Comparison of ENCODE assay signal across 9 cellular contexts in the genomic region with DNA sequence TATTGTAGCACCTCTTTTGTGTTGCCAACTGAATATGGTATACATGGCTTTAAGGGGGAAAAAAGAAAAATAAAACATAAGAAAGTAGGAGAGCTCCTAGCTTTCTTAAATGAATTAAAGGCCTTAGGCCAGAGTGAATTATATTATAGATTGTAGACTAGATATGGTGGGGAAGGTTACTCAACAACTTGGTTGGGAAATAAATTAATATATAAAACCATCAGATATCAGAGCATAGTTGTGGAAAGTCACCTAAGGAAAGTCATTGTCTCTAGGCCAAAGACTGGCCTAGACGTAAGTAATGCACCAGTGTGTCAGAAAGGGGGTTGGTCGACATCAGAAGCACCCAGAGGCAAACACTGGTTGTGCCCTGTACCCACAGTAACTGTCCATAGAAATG.
DNase-seq lines count a peak whose midpoint lies in the region; ATAC-seq and TF ChIP-seq lines count a peak whose summit lies in the region.
"Had no signal": no experiment of that assay in that cellular context is flagged by ENCODE, and none has a peak within 500 bp of the region (broad histone marks: within the 10 kb centered on the region; RNA-seq: fewer than 3 reads in every experiment).

No MANE protein-coding gene starts in this region.

- H3K27ac ChIP-seq in AG04450 (ENCODE audit: low read depth, low read length) = peak overlapping the region; percentile 94
- H3K27ac ChIP-seq in KOPT-K1 (ENCODE audit: low read depth, low read length, poor library complexity, severe bottlenecking) = peak overlapping the region; percentile 80
- peak overlapping the region; percentile 97 for H3K27ac ChIP-seq in brain microvascular endothelial cell

- in situ Hi-C loops in brain microvascular endothelial cell (cut with HindIII; ENCODE audit: low pct_ligation_motif_present, low sequenced_read_pairs) = no loop called here

- CTCF ChIA-PET in AG04450 (lab: Charles Lee) = interaction anchor here (0.6 kb wide), 1 partner anchor 267 kb away, joined by 4 read pairs; no protein-coding TSS in a partner anchor

- intact Hi-C loops in natural killer cell (cut with micrococcal nuclease) = loop anchor here (2.0 to 5.0 kb wide), 3 partner anchors 56 to 1556 kb away; a partner anchor contains a TSS

- H3K36me3 ChIP-seq in KOPT-K1 (ENCODE audit: insufficient read depth, low read length) = no peaks in the 10 kb centered on the region
- H3K36me3 ChIP-seq in brain microvascular endothelial cell (replicated peaks) = no peaks in the 10 kb centered on the region

- H3K9me3 ChIP-seq in AG04450 (ENCODE audit: control insufficient read depth, insufficient read depth, low read length) (no peaks in the 10 kb centered on the region), KOPT-K1 (ENCODE audit: insufficient read depth, low read length, poor library complexity, severe bottlenecking) (no peaks in the 10 kb centered on the region)

- peaks cover 76 to 79% of the 10 kb centered on the region in 2 donors for H3K4me1 Mint-ChIP-seq in natural killer cell

- H3K9me3 Mint-ChIP-seq in natural killer cell = no peaks in the 10 kb centered on the region

- no peak for DNase-seq in AG04450 (ENCODE audit: low read depth, low spot score)
- DNase-seq in brain microvascular endothelial cell = no peak
- no peak for DNase-seq in natural killer cell
- DNase-seq in NCI-H1048 (lab: John Stamatoyannopoulos, UW) = no peak
- DNase-seq in anterior cingulate cortex (lab: John Stamatoyannopoulos, UW) = no peak
- DNase-seq: NCI-H526 treated with DMSO at 0.1 percent for 48 hours had no signal

- H3K27ac Mint-ChIP-seq in natural killer cell = peak overlapping the region; percentile 89 to 97

- ATAC-seq in natural killer cell (no peak), HG02571 (IDR thresholded peaks at IDR 0.05; ENCODE audit: unreplicated experiment) (no peak), HG02970 (IDR thresholded peaks at IDR 0.05; ENCODE audit: low FRiP score, unreplicated experiment) (no peak)

- H3K27me3 ChIP-seq in AG04450 (ENCODE audit: control insufficient read depth, insufficient read depth, low read length) = no peaks in the 10 kb centered on the region
- no peaks in the 10 kb centered on the region for H3K27me3 ChIP-seq in brain microvascular endothelial cell (replicated peaks)

- TF ChIP-seq CTCF in AG04450 (IDR thresholded peaks at IDR 0.05; ENCODE audit: low read depth, low read length) = no peak
- TF ChIP-seq CTCF in brain microvascular endothelial cell (IDR thresholded peaks at IDR 0.05; ENCODE audit: low read depth, low read length, missing control alignments) = no peak
- no peak for TF ChIP-seq CTCF in natural killer cell (IDR thresholded peaks at IDR 0.05)

- H3K27me3 Mint-ChIP-seq in natural killer cell (ENCODE audit: low read depth in 2 of 2) = no peaks in the 10 kb centered on the region

- H3K36me3 Mint-ChIP-seq in natural killer cell = no peaks in the 10 kb centered on the region

- no peak overlapping the region for H3K4me3 Mint-ChIP-seq in natural killer cell

- POLR2A ChIA-PET in AG04450 (lab: Yijun Ruan, JAX) = interaction anchor here (1.2 to 1.4 kb wide), 4 partner anchors 21 to 595 kb away, joined by 3 to 6 read pairs (median 4); a partner anchor contains a TSS

- H3K4me3 ChIP-seq in AG04450 (ENCODE audit: low read depth, low read length) (no peak overlapping the region; the same call in 1 of the 2 replicates), brain microvascular endothelial cell (ENCODE audit: low read depth, low read length) (no peak overlapping the region)
